1 cellular context compared by ENCODE assay signal in genomic region chr11:61539009-61539408, GRCh38.
TF ChIP-seq lines count a peak whose summit lies in the region.

No MANE protein-coding gene starts in this region.

TF ChIP-seq in K562, 482 proteins besides CTCF, POLR2A, EP300 and RAD21:
- TF ChIP-seq ZNF263 (CRISPR knock-in tag; IDR thresholded peaks at IDR 0.05; ENCODE audit: borderline replicate concordance): 0 out of 2 replicates have a peak, but pooled peaks have one; percentile 29
- TF ChIP-seq HES1 (IDR thresholded peaks at IDR 0.05; ENCODE audit: low read depth): no peak
